In the genomic region with DNA sequence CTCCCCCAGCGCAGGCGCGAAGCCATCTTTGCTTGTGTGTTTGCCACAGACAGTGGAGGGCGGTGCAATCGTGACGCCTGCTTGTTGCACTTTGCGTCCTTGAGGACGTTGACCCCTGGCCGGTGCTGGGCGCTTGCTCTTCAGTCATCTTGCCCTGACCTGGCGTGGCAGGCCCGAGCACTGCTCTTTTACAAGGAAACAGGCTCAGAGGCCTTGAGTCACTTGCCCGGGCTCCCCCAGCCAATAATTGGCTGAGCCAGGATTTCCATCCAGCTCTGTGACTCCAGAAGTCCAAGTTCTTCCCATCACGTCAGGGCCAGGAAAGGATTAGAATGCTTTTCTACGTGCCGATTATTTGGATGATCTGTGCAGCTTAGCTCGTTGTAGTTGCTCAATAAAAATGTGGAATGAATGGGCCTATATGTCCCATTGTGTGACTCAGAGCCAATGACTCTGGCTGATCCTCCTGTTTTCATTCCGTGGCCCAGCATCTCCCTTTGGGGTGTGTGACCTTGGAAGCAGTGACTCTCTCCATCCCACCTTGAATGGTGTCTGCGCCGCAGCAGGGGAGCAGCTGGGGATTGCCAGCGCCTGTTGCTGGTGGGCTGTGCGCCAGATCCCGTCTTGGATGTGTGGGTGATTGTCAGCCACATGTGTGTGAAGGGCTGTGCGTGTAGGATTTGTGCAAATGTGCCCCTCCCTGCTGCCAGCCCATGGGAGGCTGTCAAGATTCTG, we compare ENCODE assay signal across 1 cellular context.
TF ChIP-seq lines count a peak whose summit lies in the region.

No MANE protein-coding gene starts in this region.

TF ChIP-seq in HCT116, 20 proteins besides CTCF, POLR2A, EP300 and RAD21 (continued from another document):
- TF ChIP-seq, protein P1, sequence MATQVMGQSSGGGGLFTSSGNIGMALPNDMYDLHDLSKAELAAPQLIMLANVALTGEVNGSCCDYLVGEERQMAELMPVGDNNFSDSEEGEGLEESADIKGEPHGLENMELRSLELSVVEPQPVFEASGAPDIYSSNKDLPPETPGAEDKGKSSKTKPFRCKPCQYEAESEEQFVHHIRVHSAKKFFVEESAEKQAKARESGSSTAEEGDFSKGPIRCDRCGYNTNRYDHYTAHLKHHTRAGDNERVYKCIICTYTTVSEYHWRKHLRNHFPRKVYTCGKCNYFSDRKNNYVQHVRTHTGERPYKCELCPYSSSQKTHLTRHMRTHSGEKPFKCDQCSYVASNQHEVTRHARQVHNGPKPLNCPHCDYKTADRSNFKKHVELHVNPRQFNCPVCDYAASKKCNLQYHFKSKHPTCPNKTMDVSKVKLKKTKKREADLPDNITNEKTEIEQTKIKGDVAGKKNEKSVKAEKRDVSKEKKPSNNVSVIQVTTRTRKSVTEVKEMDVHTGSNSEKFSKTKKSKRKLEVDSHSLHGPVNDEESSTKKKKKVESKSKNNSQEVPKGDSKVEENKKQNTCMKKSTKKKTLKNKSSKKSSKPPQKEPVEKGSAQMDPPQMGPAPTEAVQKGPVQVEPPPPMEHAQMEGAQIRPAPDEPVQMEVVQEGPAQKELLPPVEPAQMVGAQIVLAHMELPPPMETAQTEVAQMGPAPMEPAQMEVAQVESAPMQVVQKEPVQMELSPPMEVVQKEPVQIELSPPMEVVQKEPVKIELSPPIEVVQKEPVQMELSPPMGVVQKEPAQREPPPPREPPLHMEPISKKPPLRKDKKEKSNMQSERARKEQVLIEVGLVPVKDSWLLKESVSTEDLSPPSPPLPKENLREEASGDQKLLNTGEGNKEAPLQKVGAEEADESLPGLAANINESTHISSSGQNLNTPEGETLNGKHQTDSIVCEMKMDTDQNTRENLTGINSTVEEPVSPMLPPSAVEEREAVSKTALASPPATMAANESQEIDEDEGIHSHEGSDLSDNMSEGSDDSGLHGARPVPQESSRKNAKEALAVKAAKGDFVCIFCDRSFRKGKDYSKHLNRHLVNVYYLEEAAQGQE (IDR thresholded peaks at IDR 0.05; ENCODE audit: low read depth): no peak
- TF ChIP-seq JUND (IDR thresholded peaks at IDR 0.05): no peak
- no peak for TF ChIP-seq CEBPB (IDR thresholded peaks at IDR 0.05; ENCODE audit: low read depth)
- TF ChIP-seq SP1 (IDR thresholded peaks at IDR 0.05; ENCODE audit: low read depth): no peak
- no peak for TF ChIP-seq CBX3 (IDR thresholded peaks at IDR 0.05; ENCODE audit: low read depth)
- no peak for TF ChIP-seq SRF (IDR thresholded peaks at IDR 0.05; ENCODE audit: low read depth)
- TF ChIP-seq YY1 (IDR thresholded peaks at IDR 0.05; ENCODE audit: extremely low read depth, insufficient replicate concordance, low read depth, low read length): no peak
- TF ChIP-seq POLR2AphosphoS5 (IDR thresholded peaks at IDR 0.05; ENCODE audit: low read depth, low read length): no peak
TF ChIP-seq in HCT116: peak in this region for 0.
